In the genomic region with DNA sequence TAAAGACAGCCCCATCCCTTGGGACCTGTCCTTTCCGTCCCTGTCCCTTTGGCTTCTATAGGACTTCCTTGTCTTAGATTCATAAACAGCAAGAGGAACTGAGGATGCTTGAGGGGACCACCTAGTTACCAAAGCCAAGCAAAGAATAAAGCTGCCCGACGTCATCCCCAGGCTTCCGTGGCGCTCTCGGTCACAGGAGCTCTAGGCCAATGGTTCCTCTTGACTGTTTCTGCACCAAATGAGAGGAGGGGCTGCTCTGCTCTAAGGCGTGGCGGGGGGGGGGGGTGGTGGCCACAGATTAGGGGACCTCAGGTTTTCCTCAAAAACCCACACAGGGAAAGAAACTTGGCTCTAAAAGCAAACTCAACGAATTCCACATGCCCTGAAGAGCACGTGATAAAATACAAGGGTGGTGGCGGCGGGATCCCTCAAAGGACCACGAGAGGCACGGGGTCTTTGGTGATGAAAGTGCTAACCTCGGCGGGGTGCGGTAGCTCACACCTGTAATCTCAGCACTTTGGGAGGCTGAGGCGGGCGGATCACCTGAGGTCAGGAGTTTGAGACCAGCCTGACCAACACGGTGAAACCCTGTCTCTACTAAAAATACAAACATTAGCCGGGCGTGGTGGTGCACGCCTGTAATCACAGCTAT, we compare ENCODE assay signal across 9 cellular contexts. TPM values are rescaled to one million over a fixed set of nuclear protein-coding genes. Genes with fewer than 3 reads are reported as not detected.
DNase-seq lines count a peak whose midpoint lies in the region; ATAC-seq and TF ChIP-seq lines count a peak whose summit lies in the region.
"Had no signal": no experiment of that assay in that cellular context is flagged by ENCODE, and none has a peak within 500 bp of the region (broad histone marks: within the 10 kb centered on the region; RNA-seq: fewer than 3 reads in every experiment).

No MANE protein-coding gene starts in this region.

- no peaks in the 10 kb centered on the region for H3K36me3 Mint-ChIP-seq in WTC11
- H3K36me3 Mint-ChIP-seq in naive thymus-derived CD8-positive, alpha-beta T cell = peaks cover under 1 to 20% (median 4%) of the 10 kb centered on the region in 3 donors
- H3K36me3 Mint-ChIP-seq in Caco-2 (ENCODE audit: insufficient read depth, unreplicated experiment) = peaks cover 15% of the 10 kb centered on the region

- peaks cover 70% of the 10 kb centered on the region for H3K4me1 Mint-ChIP-seq in WTC11
- H3K4me1 Mint-ChIP-seq in naive thymus-derived CD8-positive, alpha-beta T cell = peaks cover 53 to 97% (median 82%) of the 10 kb centered on the region in 4 donors
- H3K4me1 Mint-ChIP-seq in Caco-2 (ENCODE audit: low read depth, unreplicated experiment) = peaks cover 8% of the 10 kb centered on the region

- CTCF ChIA-PET in WTC11 (lab: Charles Lee) (interaction anchor here (0.7 to 1.1 kb wide), 3 partner anchors 9 to 165 kb away, joined by 3 to 6 read pairs (median 4); a partner anchor contains a TSS), Caco-2 (lab: Charles Lee) (no interaction called here)

- POLR2A ChIA-PET in WTC11 (lab: Charles Lee) = no interaction called here
- POLR2A ChIA-PET in naive thymus-derived CD8-positive, alpha-beta T cell (lab: Charles Lee) = interaction anchor here (0.5 to 12.6 kb wide), 28 partner anchors 9 to 1508 kb away, joined by 3 to 253 read pairs (median 6); a partner anchor contains a TSS
- POLR2A ChIA-PET in Caco-2 (lab: Charles Lee) = no interaction called here

- no peaks in the 10 kb centered on the region for H3K9me3 ChIP-seq in Caco-2

- BruUV-seq in Caco-2 (replicated peaks; lab: Mats Ljungman, UMichigan) = no TSS peak

- peak overlapping the region; percentile 73 for H3K4me3 Mint-ChIP-seq in WTC11
- H3K4me3 Mint-ChIP-seq in naive thymus-derived CD8-positive, alpha-beta T cell = peak overlapping the region; percentile 86 to 98 (median 93)
- H3K4me3 Mint-ChIP-seq in Caco-2 (ENCODE audit: unreplicated experiment) = no peak overlapping the region

- intact Hi-C loops in Caco-2 (cut with micrococcal nuclease; ENCODE audit: unreplicated experiment) = loop anchor here (10.0 kb wide), 1 partner anchor 356 kb away; no protein-coding TSS in a partner anchor

- no peaks in the 10 kb centered on the region for H3K9me3 Mint-ChIP-seq in WTC11
- no peaks in the 10 kb centered on the region for H3K9me3 Mint-ChIP-seq in naive thymus-derived CD8-positive, alpha-beta T cell
- no peaks in the 10 kb centered on the region for H3K9me3 Mint-ChIP-seq in Caco-2 (ENCODE audit: unreplicated experiment)

- H3K27me3 Mint-ChIP-seq in WTC11 (ENCODE audit: low read depth) (no peaks in the 10 kb centered on the region), Caco-2 (ENCODE audit: insufficient read depth, unreplicated experiment) (no peaks in the 10 kb centered on the region)
- H3K27me3 Mint-ChIP-seq in naive thymus-derived CD8-positive, alpha-beta T cell = peaks cover 0 to 3% (median 0%) of the 10 kb centered on the region in 5 donors

- TF ChIP-seq CTCF in GM13977 (IDR thresholded peaks at IDR 0.05; ENCODE audit: extremely low read depth, insufficient read depth, missing control alignments) (no peak), WTC11 (IDR thresholded peaks at IDR 0.05) (no peak), foreskin fibroblast (IDR thresholded peaks at IDR 0.05; ENCODE audit: low read depth, low read length) (no peak), Caco-2 (IDR thresholded peaks at IDR 0.05; ENCODE audit: insufficient read depth in 1 of 2, low read depth in 1 of 2, low read length in 1 of 2, severe bottlenecking in 1 of 2, unreplicated experiment in 1 of 2) (no peak)

- DNase-seq in GM13977 (ENCODE audit: low spot score) (peak; percentile 70), WTC11 (ENCODE audit: low spot score) (no peak), inferior parietal cortex (ENCODE audit: extremely low spot score) (no peak), T-helper 9 cell (no peak), foreskin fibroblast (no peak), Caco-2 (no peak)
- peak in 5 of 10 donors; percentile 36 to 73 (median 60) for DNase-seq in naive thymus-derived CD8-positive, alpha-beta T cell

- H3K4me3 ChIP-seq in foreskin fibroblast (ENCODE audit: low read depth in 1 of 2, low read length in 2 of 2) (no peak overlapping the region), Caco-2 (ENCODE audit: low read depth, low read length) (no peak overlapping the region)

- in situ Hi-C loops in GM13977 (cut with MboI; ENCODE audit: low pct_unique_long_range_greater_than_20kb, low sequenced_read_pairs, unreplicated experiment) = no loop called here

- peaks cover 18% of the 10 kb centered on the region for H3K4me1 ChIP-seq in Caco-2

- peaks cover 3% of the 10 kb centered on the region; the same call in 1 of the 2 replicates for H3K36me3 ChIP-seq in Caco-2 (ENCODE audit: control insufficient read depth, insufficient read depth, low read length)

- no peaks in the 10 kb centered on the region for H3K27me3 ChIP-seq in Caco-2 (replicated peaks; ENCODE audit: control insufficient read depth, insufficient read depth, low read length)

- peak; percentile 13 for ATAC-seq in HG02623 (IDR thresholded peaks at IDR 0.05; ENCODE audit: unreplicated experiment)
- ATAC-seq in WTC11 = no peak
- peak; percentile 6 to 12 for ATAC-seq in naive thymus-derived CD8-positive, alpha-beta T cell
- ATAC-seq: Panc1 had no signal

- H3K27ac Mint-ChIP-seq in WTC11 (peak overlapping the region; percentile 92), Caco-2 (ENCODE audit: unreplicated experiment) (no peak overlapping the region)
- peak overlapping the region; percentile 97 to 100 (median 99) for H3K27ac Mint-ChIP-seq in naive thymus-derived CD8-positive, alpha-beta T cell

TF ChIP-seq in WTC11, 78 proteins besides CTCF, POLR2A, EP300 and RAD21 (continues in another document):
- no peak for TF ChIP-seq GRHL2 (CRISPR knock-in tag; IDR thresholded peaks at IDR 0.05; ENCODE audit: insufficient replicate concordance, severe bottlenecking)
- TF ChIP-seq, protein P1, sequence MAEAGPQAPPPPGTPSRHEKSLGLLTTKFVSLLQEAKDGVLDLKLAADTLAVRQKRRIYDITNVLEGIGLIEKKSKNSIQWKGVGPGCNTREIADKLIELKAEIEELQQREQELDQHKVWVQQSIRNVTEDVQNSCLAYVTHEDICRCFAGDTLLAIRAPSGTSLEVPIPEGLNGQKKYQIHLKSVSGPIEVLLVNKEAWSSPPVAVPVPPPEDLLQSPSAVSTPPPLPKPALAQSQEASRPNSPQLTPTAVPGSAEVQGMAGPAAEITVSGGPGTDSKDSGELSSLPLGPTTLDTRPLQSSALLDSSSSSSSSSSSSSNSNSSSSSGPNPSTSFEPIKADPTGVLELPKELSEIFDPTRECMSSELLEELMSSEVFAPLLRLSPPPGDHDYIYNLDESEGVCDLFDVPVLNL (CRISPR knock-in tag; IDR thresholded peaks at IDR 0.05; ENCODE audit: borderline replicate concordance, low read depth) = no peak
- TF ChIP-seq, protein P2, sequence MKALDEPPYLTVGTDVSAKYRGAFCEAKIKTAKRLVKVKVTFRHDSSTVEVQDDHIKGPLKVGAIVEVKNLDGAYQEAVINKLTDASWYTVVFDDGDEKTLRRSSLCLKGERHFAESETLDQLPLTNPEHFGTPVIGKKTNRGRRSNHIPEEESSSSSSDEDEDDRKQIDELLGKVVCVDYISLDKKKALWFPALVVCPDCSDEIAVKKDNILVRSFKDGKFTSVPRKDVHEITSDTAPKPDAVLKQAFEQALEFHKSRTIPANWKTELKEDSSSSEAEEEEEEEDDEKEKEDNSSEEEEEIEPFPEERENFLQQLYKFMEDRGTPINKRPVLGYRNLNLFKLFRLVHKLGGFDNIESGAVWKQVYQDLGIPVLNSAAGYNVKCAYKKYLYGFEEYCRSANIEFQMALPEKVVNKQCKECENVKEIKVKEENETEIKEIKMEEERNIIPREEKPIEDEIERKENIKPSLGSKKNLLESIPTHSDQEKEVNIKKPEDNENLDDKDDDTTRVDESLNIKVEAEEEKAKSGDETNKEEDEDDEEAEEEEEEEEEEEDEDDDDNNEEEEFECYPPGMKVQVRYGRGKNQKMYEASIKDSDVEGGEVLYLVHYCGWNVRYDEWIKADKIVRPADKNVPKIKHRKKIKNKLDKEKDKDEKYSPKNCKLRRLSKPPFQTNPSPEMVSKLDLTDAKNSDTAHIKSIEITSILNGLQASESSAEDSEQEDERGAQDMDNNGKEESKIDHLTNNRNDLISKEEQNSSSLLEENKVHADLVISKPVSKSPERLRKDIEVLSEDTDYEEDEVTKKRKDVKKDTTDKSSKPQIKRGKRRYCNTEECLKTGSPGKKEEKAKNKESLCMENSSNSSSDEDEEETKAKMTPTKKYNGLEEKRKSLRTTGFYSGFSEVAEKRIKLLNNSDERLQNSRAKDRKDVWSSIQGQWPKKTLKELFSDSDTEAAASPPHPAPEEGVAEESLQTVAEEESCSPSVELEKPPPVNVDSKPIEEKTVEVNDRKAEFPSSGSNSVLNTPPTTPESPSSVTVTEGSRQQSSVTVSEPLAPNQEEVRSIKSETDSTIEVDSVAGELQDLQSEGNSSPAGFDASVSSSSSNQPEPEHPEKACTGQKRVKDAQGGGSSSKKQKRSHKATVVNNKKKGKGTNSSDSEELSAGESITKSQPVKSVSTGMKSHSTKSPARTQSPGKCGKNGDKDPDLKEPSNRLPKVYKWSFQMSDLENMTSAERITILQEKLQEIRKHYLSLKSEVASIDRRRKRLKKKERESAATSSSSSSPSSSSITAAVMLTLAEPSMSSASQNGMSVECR (CRISPR knock-in tag; IDR thresholded peaks at IDR 0.05; ENCODE audit: borderline replicate concordance) = no peak
- TF ChIP-seq JAZF1 (CRISPR knock-in tag; IDR thresholded peaks at IDR 0.05) = no peak
- TF ChIP-seq RELA (CRISPR knock-in tag; IDR thresholded peaks at IDR 0.05; ENCODE audit: borderline replicate concordance) = no peak
- no peak for TF ChIP-seq CBFB (CRISPR knock-in tag; IDR thresholded peaks at IDR 0.05; ENCODE audit: low read depth)

RNA-seq across cellular contexts. Expression of a gene that starts 53.7 kb away (rescaled TPM):
- total RNA-seq in WTC11 (2021) (23.7 to 29.3 TPM (median 24.0 TPM) in 3 replicates), Caco-2 (2022) (13.9 and 16.5 TPM in 2 replicates)
- 100 to 1,000 TPM; 117 to 124 TPM for total RNA-seq in naive thymus-derived CD8-positive, alpha-beta T cell
- polyA plus RNA-seq in naive thymus-derived CD8-positive, alpha-beta T cell = 10 to 100 TPM; 37.1 to 76.4 (median 49.4) TPM

RNA-seq across cellular contexts. Expression of a gene that starts 53.9 kb away (rescaled TPM):
- total RNA-seq in WTC11 (2021) (34.1 to 36.8 TPM (median 36.4 TPM) in 3 replicates), Caco-2 (2022) (38.3 and 44.1 TPM in 2 replicates)
- 100 to 1,000 TPM in 1 of 2 experiments, 10 to 100 TPM in 1; 98.7 to 104 TPM for total RNA-seq in naive thymus-derived CD8-positive, alpha-beta T cell
- polyA plus RNA-seq in naive thymus-derived CD8-positive, alpha-beta T cell = 100 to 1,000 TPM; 191 to 242 (median 222) TPM
